In the genomic region with DNA sequence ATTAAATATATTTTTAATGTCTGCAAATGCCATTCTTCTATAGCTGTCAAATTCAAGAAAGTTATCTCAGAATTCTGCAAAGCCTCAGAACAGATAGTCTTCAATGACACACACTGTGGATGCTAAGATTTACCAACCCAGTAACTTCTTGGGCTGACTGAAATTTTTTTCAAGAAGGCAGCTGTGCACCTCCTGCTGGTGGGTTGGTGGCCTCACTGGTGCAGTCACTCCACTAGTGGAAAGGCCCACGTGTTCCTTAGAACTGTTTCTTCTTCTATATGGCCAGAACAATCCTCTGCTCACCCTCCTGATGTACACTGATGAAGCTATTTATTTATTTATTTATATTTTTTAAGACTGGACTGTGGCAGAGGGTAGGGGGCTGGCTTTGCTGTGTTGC, we compare ENCODE assay signal across 11 cellular contexts. TPM values are rescaled to one million over a fixed set of nuclear protein-coding genes. Genes with fewer than 3 reads are reported as not detected.
DNase-seq lines count a peak whose midpoint lies in the region; ATAC-seq and TF ChIP-seq lines count a peak whose summit lies in the region.
"Had no signal": no experiment of that assay in that cellular context is flagged by ENCODE, and none has a peak within 500 bp of the region (broad histone marks: within the 10 kb centered on the region; RNA-seq: fewer than 3 reads in every experiment).

No MANE protein-coding gene starts in this region.

- H3K27ac ChIP-seq in gastrocnemius medialis = no peak overlapping the region

- TF ChIP-seq POLR2A in gastrocnemius medialis (IDR thresholded peaks at IDR 0.05) = no peak

- H3K9me3 ChIP-seq in gastrocnemius medialis = no peaks in the 10 kb centered on the region

- no peaks in the 10 kb centered on the region for H3K4me1 ChIP-seq in gastrocnemius medialis

- H3K4me3 ChIP-seq in HFF-Myc (replicated peaks; ENCODE audit: low read depth, low read length) (no peak overlapping the region), gastrocnemius medialis (no peak overlapping the region)

- no peaks in the 10 kb centered on the region for H3K36me3 Mint-ChIP-seq in memory B cell
- H3K36me3 Mint-ChIP-seq: immature natural killer cell had no signal

- no peaks in the 10 kb centered on the region for H3K36me3 ChIP-seq in gastrocnemius medialis

- peaks cover 5% of the 10 kb centered on the region for H3K27me3 Mint-ChIP-seq in memory B cell

- intact Hi-C loops in gastrocnemius medialis (cut with DNase I; ENCODE audit: low total_unique reads) = no loop called here

- no peaks in the 10 kb centered on the region for H3K4me1 Mint-ChIP-seq in memory B cell
- H3K4me1 Mint-ChIP-seq: immature natural killer cell had no signal

- peak; percentile 11 for DNase-seq in EL
- DNase-seq in HFF-Myc (ENCODE audit: extremely low read depth, low read depth) = no peak
- DNase-seq in activated CD4-positive, alpha-beta T cell treated with anti-CD3 and anti-CD28 coated beads for 48 hours = peak; percentile 47
- DNase-seq in memory B cell (ENCODE audit: low spot score in 2 of 2) = no peak
- DNase-seq in left lobe of liver (ENCODE audit: low spot score) = no peak
- DNase-seq in gastrocnemius medialis = no peak
- DNase-seq: immature natural killer cell, NCI-H226 had no signal

- H3K27ac Mint-ChIP-seq in memory B cell = no peak overlapping the region
- H3K27ac Mint-ChIP-seq: activated T-helper 1 cell treated with anti-CD3 and anti-CD28 coated beads, Interleukin-12 subunit alpha, Interleukin-12 subunit beta, Interleukin-2, Interleukin-4 antibody, amounts not matched to agents 30 ng/mL and 10 ng/mL and 1 ng/mL, durations not matched to agents 14 hours and 24 hours and 36 hours; immature natural killer cell had no signal

- no peak overlapping the region for H3K4me3 Mint-ChIP-seq in memory B cell
- H3K4me3 Mint-ChIP-seq: activated T-helper 1 cell treated with anti-CD3 and anti-CD28 coated beads, Interleukin-12 subunit alpha, Interleukin-12 subunit beta, Interleukin-2, Interleukin-4 antibody, amounts not matched to agents 30 ng/mL and 10 ng/mL and 1 ng/mL, durations not matched to agents 14 hours and 24 hours and 36 hours; immature natural killer cell had no signal

- no peaks in the 10 kb centered on the region for H3K9me3 Mint-ChIP-seq in memory B cell
- H3K9me3 Mint-ChIP-seq: activated T-helper 1 cell treated with anti-CD3 and anti-CD28 coated beads, Interleukin-12 subunit alpha, Interleukin-12 subunit beta, Interleukin-2, Interleukin-4 antibody, amounts not matched to agents 30 ng/mL and 10 ng/mL and 1 ng/mL, durations not matched to agents 14 hours and 24 hours and 36 hours; immature natural killer cell had no signal

- in situ Hi-C loops in gastrocnemius medialis (cut with MboI; ENCODE audit: low sequenced_read_pairs in 4 of 4) = loop anchor here in 1 of 4 donors (10.0 to 25.0 kb wide), 2 partner anchors 82 to 210 kb away; a partner anchor contains a TSS

- TF ChIP-seq CTCF in HFF-Myc (IDR thresholded peaks at IDR 0.05; ENCODE audit: low read depth, low read length, missing control alignments) (peak; percentile 36), gastrocnemius medialis (IDR thresholded peaks at IDR 0.05 in 4 of 5, conservative IDR thresholded peaks at IDR 0.05 in 1 of 5) (no peak)

- ATAC-seq in memory B cell (ENCODE audit: low read depth) (peak; percentile 53), GM18870 (IDR thresholded peaks at IDR 0.05; ENCODE audit: unreplicated experiment) (no peak), left lobe of liver (no peak), gastrocnemius medialis (no peak), HG02763 (IDR thresholded peaks at IDR 0.05; ENCODE audit: unreplicated experiment) (no peak)

- H3K27me3 ChIP-seq in gastrocnemius medialis = no peaks in the 10 kb centered on the region

RNA-seq across cellular contexts. Expression of a gene that starts 29.8 kb away (rescaled TPM):
- total RNA-seq in left lobe of liver (not detected), gastrocnemius medialis (not detected)

Comparison
In these comparisons a context has a peak if more than half of its experiments do, and no peak if none do; other contexts are left out.
1. DNase-seq: peak in EL (single experiment) and activated CD4-positive, alpha-beta T cell treated with anti-CD3 and anti-CD28 coated beads for 48 hours (single experiment); none in HFF-Myc (single experiment), memory B cell (0 of 2), left lobe of liver (single experiment) and gastrocnemius medialis (0 of 2).